In genomic region chr2:238964544-238965113, GRCh38 we compare ENCODE assay signal across 25 cellular contexts.
DNase-seq lines count a peak whose midpoint lies in the region; ATAC-seq, FAIRE-seq and TF ChIP-seq lines count a peak whose summit lies in the region.
"Had no signal": no experiment of that assay in that cellular context is flagged by ENCODE, and none has a peak within 500 bp of the region (broad histone marks: within the 10 kb centered on the region; RNA-seq: fewer than 3 reads in every experiment).

No MANE protein-coding gene starts in this region.

- whole genome bisulfite sequencing in small intestine, 3 donors, result 72 to 77% (median 73%) methylated on average over 11 to 12 of the region's 12 CpGs

- H3K9me3 Mint-ChIP-seq in nephron progenitor cell, result peaks cover 34% of the 10 kb centered on the region
- H3K9me3 Mint-ChIP-seq: CD4-positive, alpha-beta T cell had no signal

- DNase-seq in islet precursor cell (peak; percentile 29), nephron progenitor cell (no peak), sciatic nerve (ENCODE audit: low spot score) (no peak), SHP77 (lab: John Stamatoyannopoulos, UW) (no peak), small intestine (no peak), HUDEP-2 (lab: John Stamatoyannopoulos, UW; ENCODE audit: unreplicated experiment in 76 of 76) (no peak)
- DNase-seq: 8988T; ACHN; AML-193; BE2C; CD4-positive, alpha-beta T cell; CD8-positive, alpha-beta memory T cell; DMS 273 treated with DMSO at 0.1 percent for 48 hours; DMS79; EL; GDM1; GOT3; HFFc6 had no signal

- peaks cover 62% of the 10 kb centered on the region for H3K4me1 Mint-ChIP-seq in nephron progenitor cell
- H3K4me1 Mint-ChIP-seq: CD14-positive monocyte; CD8-positive, alpha-beta memory T cell had no signal

- no peak overlapping the region for H3K4me3 ChIP-seq in small intestine (ENCODE audit: low read depth in 1 of 2, low read length in 2 of 2)
- H3K4me3 ChIP-seq: A549; BLaER1 treated with 17β-estradiol and CSF1 and Interleukin-3, amounts not matched to agents 10 nM and 100 nM; HAP-1 had no signal

- H3K27me3 Mint-ChIP-seq in nephron progenitor cell (ENCODE audit: low read depth, poor library complexity), result peaks cover 10% of the 10 kb centered on the region

- H3K36me3 Mint-ChIP-seq in nephron progenitor cell (ENCODE audit: low read depth), result peaks cover 18% of the 10 kb centered on the region
- H3K36me3 Mint-ChIP-seq: CD14-positive monocyte; CD8-positive, alpha-beta memory T cell had no signal

- TF ChIP-seq CTCF in nephron progenitor cell (IDR thresholded peaks at IDR 0.05), result no peak

- no peaks in the 10 kb centered on the region for H3K9me3 ChIP-seq in small intestine (ENCODE audit: control insufficient read depth, low read depth)
- H3K9me3 ChIP-seq: BE2C, HAP-1 had no signal

- H3K4me1 ChIP-seq in small intestine (ENCODE audit: control insufficient read depth in 2 of 2, insufficient read depth in 1 of 2, low read depth in 1 of 2, low read length in 1 of 2), result no peaks in the 10 kb centered on the region
- H3K4me1 ChIP-seq: A549, BE2C, HAP-1 had no signal

- H3K36me3 ChIP-seq in small intestine (ENCODE audit: control insufficient read depth in 2 of 2, insufficient read depth in 2 of 2, low read length in 2 of 2), result no peaks in the 10 kb centered on the region
- H3K36me3 ChIP-seq: BE2C; BLaER1 treated with 17β-estradiol and CSF1 and Interleukin-3, amounts not matched to agents 10 nM and 100 nM; HAP-1 had no signal

- ATAC-seq in sciatic nerve, result peak; percentile 42

- peak overlapping the region; percentile 90 for H3K27ac Mint-ChIP-seq in nephron progenitor cell
- H3K27ac Mint-ChIP-seq: CD4-positive, alpha-beta T cell; CD8-positive, alpha-beta memory T cell; HFFc6 had no signal

- intact Hi-C loops in sciatic nerve (cut with DNase I), result no loop called here

- no peaks in the 10 kb centered on the region for H3K27me3 ChIP-seq in small intestine (ENCODE audit: control insufficient read depth in 2 of 2, insufficient read depth in 2 of 2, low read length in 2 of 2)

- no peak for FAIRE-seq in small intestine (lab: Jason Lieb, UNC)
- FAIRE-seq: A549, D721Med, GM12891, H54 had no signal

- no peak overlapping the region for H3K27ac ChIP-seq in small intestine (ENCODE audit: low read depth in 1 of 2, low read length in 1 of 2)
- H3K27ac ChIP-seq: A549 had no signal

- peak overlapping the region; percentile 17 for H3K4me3 Mint-ChIP-seq in nephron progenitor cell
- H3K4me3 Mint-ChIP-seq: CD14-positive monocyte; CD4-positive, alpha-beta T cell; CD8-positive, alpha-beta memory T cell; HFFc6 had no signal
